In genomic region chr5:139575313-139575646, GRCh38 we compare ENCODE assay signal across 1 cellular context.
TF ChIP-seq lines count a peak whose summit lies in the region.

No MANE protein-coding gene starts in this region.

TF ChIP-seq in GM23338, 12 proteins besides CTCF, POLR2A, EP300 and RAD21 (continued from another document):
- no peak for TF ChIP-seq REST (IDR thresholded peaks at IDR 0.05; ENCODE audit: unreplicated experiment)
- TF ChIP-seq NANOG (IDR thresholded peaks at IDR 0.05; ENCODE audit: borderline replicate concordance), result no peak
- no peak for TF ChIP-seq ZNF114 (CRISPR knock-in tag; IDR thresholded peaks at IDR 0.05)
- no peak for TF ChIP-seq CREB1 (CRISPR knock-in tag; IDR thresholded peaks at IDR 0.05; ENCODE audit: low read depth)
- TF ChIP-seq, protein P1, sequence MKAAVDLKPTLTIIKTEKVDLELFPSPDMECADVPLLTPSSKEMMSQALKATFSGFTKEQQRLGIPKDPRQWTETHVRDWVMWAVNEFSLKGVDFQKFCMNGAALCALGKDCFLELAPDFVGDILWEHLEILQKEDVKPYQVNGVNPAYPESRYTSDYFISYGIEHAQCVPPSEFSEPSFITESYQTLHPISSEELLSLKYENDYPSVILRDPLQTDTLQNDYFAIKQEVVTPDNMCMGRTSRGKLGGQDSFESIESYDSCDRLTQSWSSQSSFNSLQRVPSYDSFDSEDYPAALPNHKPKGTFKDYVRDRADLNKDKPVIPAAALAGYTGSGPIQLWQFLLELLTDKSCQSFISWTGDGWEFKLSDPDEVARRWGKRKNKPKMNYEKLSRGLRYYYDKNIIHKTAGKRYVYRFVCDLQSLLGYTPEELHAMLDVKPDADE (IDR thresholded peaks at IDR 0.05), result no peak
- TF ChIP-seq, protein P2, sequence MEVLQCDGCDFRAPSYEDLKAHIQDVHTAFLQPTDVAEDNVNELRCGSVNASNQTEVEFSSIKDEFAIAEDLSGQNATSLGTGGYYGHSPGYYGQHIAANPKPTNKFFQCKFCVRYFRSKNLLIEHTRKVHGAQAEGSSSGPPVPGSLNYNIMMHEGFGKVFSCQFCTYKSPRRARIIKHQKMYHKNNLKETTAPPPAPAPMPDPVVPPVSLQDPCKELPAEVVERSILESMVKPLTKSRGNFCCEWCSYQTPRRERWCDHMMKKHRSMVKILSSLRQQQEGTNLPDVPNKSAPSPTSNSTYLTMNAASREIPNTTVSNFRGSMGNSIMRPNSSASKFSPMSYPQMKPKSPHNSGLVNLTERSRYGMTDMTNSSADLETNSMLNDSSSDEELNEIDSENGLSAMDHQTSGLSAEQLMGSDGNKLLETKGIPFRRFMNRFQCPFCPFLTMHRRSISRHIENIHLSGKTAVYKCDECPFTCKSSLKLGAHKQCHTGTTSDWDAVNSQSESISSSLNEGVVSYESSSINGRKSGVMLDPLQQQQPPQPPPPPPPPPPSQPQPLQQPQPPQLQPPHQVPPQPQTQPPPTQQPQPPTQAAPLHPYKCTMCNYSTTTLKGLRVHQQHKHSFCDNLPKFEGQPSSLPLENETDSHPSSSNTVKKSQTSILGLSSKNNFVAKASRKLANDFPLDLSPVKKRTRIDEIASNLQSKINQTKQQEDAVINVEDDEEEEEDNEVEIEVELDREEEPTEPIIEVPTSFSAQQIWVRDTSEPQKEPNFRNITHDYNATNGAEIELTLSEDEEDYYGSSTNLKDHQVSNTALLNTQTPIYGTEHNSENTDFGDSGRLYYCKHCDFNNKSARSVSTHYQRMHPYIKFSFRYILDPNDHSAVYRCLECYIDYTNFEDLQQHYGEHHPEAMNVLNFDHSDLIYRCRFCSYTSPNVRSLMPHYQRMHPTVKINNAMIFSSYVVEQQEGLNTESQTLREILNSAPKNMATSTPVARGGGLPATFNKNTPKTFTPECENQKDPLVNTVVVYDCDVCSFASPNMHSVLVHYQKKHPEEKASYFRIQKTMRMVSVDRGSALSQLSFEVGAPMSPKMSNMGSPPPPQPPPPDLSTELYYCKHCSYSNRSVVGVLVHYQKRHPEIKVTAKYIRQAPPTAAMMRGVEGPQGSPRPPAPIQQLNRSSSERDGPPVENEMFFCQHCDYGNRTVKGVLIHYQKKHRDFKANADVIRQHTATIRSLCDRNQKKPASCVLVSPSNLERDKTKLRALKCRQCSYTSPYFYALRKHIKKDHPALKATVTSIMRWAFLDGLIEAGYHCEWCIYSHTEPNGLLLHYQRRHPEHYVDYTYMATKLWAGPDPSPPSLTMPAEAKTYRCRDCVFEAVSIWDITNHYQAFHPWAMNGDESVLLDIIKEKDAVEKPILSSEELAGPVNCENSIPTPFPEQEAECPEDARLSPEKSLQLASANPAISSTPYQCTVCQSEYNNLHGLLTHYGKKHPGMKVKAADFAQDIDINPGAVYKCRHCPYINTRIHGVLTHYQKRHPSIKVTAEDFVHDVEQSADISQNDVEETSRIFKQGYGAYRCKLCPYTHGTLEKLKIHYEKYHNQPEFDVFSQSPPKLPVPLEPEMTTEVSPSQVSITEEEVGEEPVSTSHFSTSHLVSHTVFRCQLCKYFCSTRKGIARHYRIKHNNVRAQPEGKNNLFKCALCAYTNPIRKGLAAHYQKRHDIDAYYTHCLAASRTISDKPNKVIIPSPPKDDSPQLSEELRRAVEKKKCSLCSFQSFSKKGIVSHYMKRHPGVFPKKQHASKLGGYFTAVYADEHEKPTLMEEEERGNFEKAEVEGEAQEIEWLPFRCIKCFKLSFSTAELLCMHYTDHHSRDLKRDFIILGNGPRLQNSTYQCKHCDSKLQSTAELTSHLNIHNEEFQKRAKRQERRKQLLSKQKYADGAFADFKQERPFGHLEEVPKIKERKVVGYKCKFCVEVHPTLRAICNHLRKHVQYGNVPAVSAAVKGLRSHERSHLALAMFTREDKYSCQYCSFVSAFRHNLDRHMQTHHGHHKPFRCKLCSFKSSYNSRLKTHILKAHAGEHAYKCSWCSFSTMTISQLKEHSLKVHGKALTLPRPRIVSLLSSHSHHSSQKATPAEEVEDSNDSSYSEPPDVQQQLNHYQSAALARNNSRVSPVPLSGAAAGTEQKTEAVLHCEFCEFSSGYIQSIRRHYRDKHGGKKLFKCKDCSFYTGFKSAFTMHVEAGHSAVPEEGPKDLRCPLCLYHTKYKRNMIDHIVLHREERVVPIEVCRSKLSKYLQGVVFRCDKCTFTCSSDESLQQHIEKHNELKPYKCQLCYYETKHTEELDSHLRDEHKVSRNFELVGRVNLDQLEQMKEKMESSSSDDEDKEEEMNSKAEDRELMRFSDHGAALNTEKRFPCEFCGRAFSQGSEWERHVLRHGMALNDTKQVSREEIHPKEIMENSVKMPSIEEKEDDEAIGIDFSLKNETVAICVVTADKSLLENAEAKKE (CRISPR knock-in tag; IDR thresholded peaks at IDR 0.05), result no peak
- TF ChIP-seq STAT1 (IDR thresholded peaks at IDR 0.05; ENCODE audit: unreplicated experiment), result no peak
